Comparison of ENCODE assay signal across 28 cellular contexts in genomic region chr5:151004499-151004898, GRCh38. TPM values are rescaled to one million over a fixed set of nuclear protein-coding genes. Genes with fewer than 3 reads are reported as not detected.
A peak's percentile ranks its signal among the peaks of the same experiment; 100 is the strongest.
DNase-seq lines count a peak whose midpoint lies in the region; ATAC-seq, FAIRE-seq and TF ChIP-seq lines count a peak whose summit lies in the region.
"Had no signal": no experiment of that assay in that cellular context is flagged by ENCODE, and none has a peak within 500 bp of the region (broad histone marks: within the 10 kb centered on the region; RNA-seq: fewer than 3 reads in every experiment).

No MANE protein-coding gene starts in this region.

- no peak overlapping the region for H2AFZ ChIP-seq in K562 (ENCODE audit: low read depth, low read length)

- TF ChIP-seq POLR2A in K562 (conservative IDR thresholded peaks at IDR 0.05): no peak

- H3K4me2 ChIP-seq in K562 (ENCODE audit: insufficient read depth, low read length): no peak overlapping the region

- WGBS in K562 (ENCODE audit: insufficient coverage, low coverage, missing lambda C conversion rate): 64% methylated on average over 2 of the region's 2 CpGs
- 72 to 78% (median 75%) methylated on average over 2 of the region's 2 CpGs for WGBS in psoas muscle, 3 donors

- DNase-seq in K562 (ENCODE audit: extremely low read depth in 1 of 4, low spot score in 3 of 4): no peak
- peak; percentile 66 for DNase-seq in left lobe of liver (ENCODE audit: low spot score)
- no peak for DNase-seq in psoas muscle
- no peak for DNase-seq in upper lobe of right lung
- no peak for DNase-seq in AG08395 (ENCODE audit: low spot score)
- DNase-seq: activated CD8-positive, alpha-beta T cell treated with anti-CD3 and anti-CD28 coated beads for 36 hours; activated naive CD4-positive, alpha-beta T cell treated with anti-CD3 and anti-CD28 coated beads, Interleukin-2, amount 50 U/mL, for 16 hours; amygdala; C1 segment of cervical spinal cord; effector CD4-positive, alpha-beta T cell; GDM1; H7; MV-4-11; naive thymus-derived CD4-positive, alpha-beta T cell; NCI-H1436 treated with DMSO at 0.1 percent for 48 hours; NCI-H82; occipital lobe; stimulated activated CD4-positive, alpha-beta T cell treated with anti-CD3 and anti-CD28 coated beads, Interleukin-12 subunit alpha, Interleukin-12 subunit beta, amount 100 ng/mL, for 4 hours; stimulated activated naive CD4-positive, alpha-beta T cell treated with Interleukin-2 at 50 U/mL for 16 hours; T-helper 17 cell had no signal

- BruUV-seq in K562 (replicated peaks; lab: Mats Ljungman, UMichigan): no TSS peak

- no peak for FAIRE-seq in K562 (lab: Jason Lieb, UNC)
- FAIRE-seq: GM19239 had no signal

- H3K4me3 ChIP-seq in K562 (no peak overlapping the region), psoas muscle (no peak overlapping the region), upper lobe of right lung (no peak overlapping the region)
- H3K4me3 ChIP-seq: SK-N-MC had no signal

- no peaks in the 10 kb centered on the region for H4K20me1 ChIP-seq in K562 (replicated peaks; ENCODE audit: control insufficient read depth, insufficient read depth, low read length)

- H3K27me3 ChIP-seq in K562 (ENCODE audit: control insufficient read depth in 2 of 2, insufficient read depth in 2 of 2, low read length in 2 of 2) (0 out of 5 replicates have a peak, but pooled peaks cover 0 to 3% of the 10 kb centered on the region in 2 experiments), psoas muscle (ENCODE audit: insufficient read depth in 3 of 3, low read length in 2 of 3) (no peaks in the 10 kb centered on the region), upper lobe of right lung (no peaks in the 10 kb centered on the region)

- no peak for TF ChIP-seq EP300 in K562 (IDR thresholded peaks at IDR 0.05; ENCODE audit: low read length)

- H3K9ac ChIP-seq in K562 (ENCODE audit: insufficient read depth in 1 of 2, low read depth in 2 of 2, low read length in 2 of 2): no peak overlapping the region

- intact Hi-C loops in K562 (cut with micrococcal nuclease) (no loop called here), psoas muscle (cut with DNase I) (loop anchor here (5.0 kb wide), 2 partner anchors 113 to 158 kb away; no protein-coding TSS in a partner anchor), upper lobe of right lung (cut with DNase I) (loop anchor here (5.0 kb wide), 1 partner anchor 113 kb away; no protein-coding TSS in a partner anchor)

- POLR2A ChIA-PET in K562 (lab: Yijun Ruan, JAX): interaction anchor here (1.0 kb wide), 1 partner anchor 12 kb away, joined by 4 read pairs; no protein-coding TSS in a partner anchor

- H3K36me3 ChIP-seq in K562 (ENCODE audit: control insufficient read depth, insufficient read depth, low read length) (no peaks in the 10 kb centered on the region), psoas muscle (ENCODE audit: insufficient read depth in 1 of 2, low read depth in 1 of 2) (no peaks in the 10 kb centered on the region), upper lobe of right lung (no peaks in the 10 kb centered on the region)

- H3K79me2 ChIP-seq in K562 (ENCODE audit: control insufficient read depth, insufficient read depth, low read length): no peaks in the 10 kb centered on the region

- in situ Hi-C loops in K562 (cut with MboI): loop anchor here (5.0 kb wide), 1 partner anchor 113 kb away; no protein-coding TSS in a partner anchor

- TF ChIP-seq RAD21 in K562 (CRISPR knock-in tag; conservative IDR thresholded peaks at IDR 0.05 in 1 of 2, IDR thresholded peaks at IDR 0.05 in 1 of 2): no peak

- H3K27ac ChIP-seq in K562 (ENCODE audit: extremely low read depth, low read depth, low read length) (no peak overlapping the region), psoas muscle (peak overlapping the region; percentile 76), upper lobe of right lung (peak overlapping the region; percentile 89)
- H3K27ac ChIP-seq: epithelial cell of prostate, SK-N-MC had no signal

- CTCF ChIA-PET in K562 (lab: Yijun Ruan, JAX; ENCODE audit: low intra/inter-chr PET ratio): interaction anchor here (0.5 kb wide), 1 partner anchor 122 kb away, joined by 3 read pairs; no protein-coding TSS in a partner anchor

- ATAC-seq in K562 (no peak), left lobe of liver (peak; percentile 51), psoas muscle (no peak), upper lobe of right lung (no peak), HG02642 (IDR thresholded peaks at IDR 0.05; ENCODE audit: poor library complexity, unreplicated experiment) (no peak), GM18867 (IDR thresholded peaks at IDR 0.05; ENCODE audit: unreplicated experiment) (no peak)
- ATAC-seq: activated CD4-positive, CD25-positive, alpha-beta regulatory T cell treated with anti-CD3 and anti-CD28 coated beads, Interleukin-2, amount 50 U/mL, for 24 hours; activated CD8-positive, alpha-beta T cell treated with anti-CD3 and anti-CD28 coated beads for 36 hours; activated T-helper 17 cell treated with anti-CD3 and anti-CD28 coated beads, Interleukin-2, amount 50 U/mL, for 72 hours; naive thymus-derived CD4-positive, alpha-beta T cell; T-helper 17 cell had no signal

- H3K9me1 ChIP-seq in K562 (ENCODE audit: control insufficient read depth, insufficient read depth, low read length): no peaks in the 10 kb centered on the region

- TF ChIP-seq CTCF in K562 (IDR thresholded peaks at IDR 0.05 in 2 of 3, conservative IDR thresholded peaks at IDR 0.05 in 1 of 3; ENCODE audit: insufficient read depth in 2 of 3, low read depth in 1 of 3, low read length in 3 of 3): no peak
- TF ChIP-seq CTCF in psoas muscle (IDR thresholded peaks at IDR 0.05): no peak
- no peak for TF ChIP-seq CTCF in upper lobe of right lung (IDR thresholded peaks at IDR 0.05)

- no peaks in the 10 kb centered on the region for H3K9me3 ChIP-seq in K562 (replicated peaks; ENCODE audit: control insufficient read depth, insufficient read depth, low read depth, low read length)
- no peaks in the 10 kb centered on the region for H3K9me3 ChIP-seq in psoas muscle
- H3K9me3 ChIP-seq in upper lobe of right lung: no peaks in the 10 kb centered on the region
- H3K9me3 ChIP-seq: Caco-2 had no signal

- peaks cover 4 to 24% of the 10 kb centered on the region in 2 experiments; a peak in 4 of 5 replicates for H3K4me1 ChIP-seq in K562 (replicated peaks in 1 of 2; ENCODE audit: control insufficient read depth in 2 of 2, insufficient read depth in 2 of 2, low read length in 2 of 2)
- peaks cover 32% of the 10 kb centered on the region for H3K4me1 ChIP-seq in psoas muscle
- H3K4me1 ChIP-seq in upper lobe of right lung: peaks cover 46% of the 10 kb centered on the region

TF ChIP-seq in K562, 482 proteins besides CTCF, POLR2A, EP300 and RAD21 (continues in another document):
- TF ChIP-seq CEBPB (tag; IDR thresholded peaks at IDR 0.05) (peak; percentile 75), CEBPG (CRISPR knock-in tag; IDR thresholded peaks at IDR 0.05) (no peak), CEBPG (tag; conservative IDR thresholded peaks at IDR 0.05 in 1 of 2, IDR thresholded peaks at IDR 0.05 in 1 of 2) (peak in 1 of 2 experiments; percentile 65; a peak in 2 of 4 replicates), GATAD2A (IDR thresholded peaks at IDR 0.05) (no peak), SAP30 (IDR thresholded peaks at IDR 0.05; ENCODE audit: borderline replicate concordance, insufficient read depth, low read depth, low read length, poor library complexity, severe bottlenecking) (no peak)

RNA-seq across cellular contexts. Expression of gene GPX3, which starts 15.9 kb away (rescaled TPM):
- total RNA-seq in K562 (2011; cell fraction: chromatin; rRNA removed; ENCODE audit: low replicate concordance): 0.28 and 0.32 TPM in 2 replicates
- 0.83 TPM in 1 of 2 replicates, not detected in the other for total RNA-seq in K562 (2011; cell fraction: nucleolus; rRNA removed)
- total RNA-seq in K562 (2011; cell fraction: nucleoplasm; rRNA removed): not detected in 2 replicates
- not detected in 2 replicates for total RNA-seq in K562 (2014; rRNA removed)
- total RNA-seq in K562 (2014; rRNA removed; fragmentation: Illumina TruSeq; extraction: Trizol): not detected in 2 replicates
- total RNA-seq in K562 (2015; rRNA removed; fragmentation: Illumina TruSeq; extraction: Trizol): not detected in 2 replicates
- 0.72 and 0.86 TPM in 2 replicates for total RNA-seq in K562 (2021)
- polyA plus RNA-seq in K562 (2011; rRNA removed): 0.16 TPM in 1 of 2 replicates, not detected in the other
- 0.10 and 0.44 TPM in 2 replicates for polyA plus RNA-seq in K562 (2011; cell fraction: cytosol; rRNA removed)
- polyA plus RNA-seq in K562 (2011; cell fraction: nucleus; rRNA removed): 0.10 TPM in 1 of 2 replicates, not detected in the other
- polyA plus RNA-seq in K562 (2012): 0.87 and 2.2 TPM in 2 replicates
- polyA plus RNA-seq in K562 (2014; fragmentation: Illumina TruSeq; extraction: Trizol): 0.25 TPM in 1 of 2 replicates, not detected in the other
- not detected for polyA plus RNA-seq in K562 (2014; fragmentation: Nextera tagmentation; extraction: Ambion mirVana)
- polyA plus RNA-seq in K562 (2014; rRNA removed): not detected in 2 replicates
- polyA minus RNA-seq in K562 (2011; rRNA and poly(A)+ RNA removed): not detected in 2 replicates
- 2.3 TPM in 1 of 2 replicates, not detected in the other for polyA minus RNA-seq in K562 (2011; cell fraction: cytosol; rRNA and poly(A)+ RNA removed)
- polyA minus RNA-seq in K562 (2011; cell fraction: nucleus; rRNA and poly(A)+ RNA removed): not detected in 2 replicates
- 199 TPM for total RNA-seq in left lobe of liver
- total RNA-seq in psoas muscle: 100 to 1,000 TPM; 447 to 852 (median 690) TPM
- polyA plus RNA-seq in psoas muscle: 100 to 1,000 TPM; 551 to 766 (median 552) TPM
- 1,259 TPM for total RNA-seq in upper lobe of right lung
- total RNA-seq: activated CD8-positive, alpha-beta T cell treated with anti-CD3 and anti-CD28 coated beads for 36 hours; activated T-helper 17 cell treated with anti-CD3 and anti-CD28 coated beads, Interleukin-2, amount 50 U/mL, for 72 hours had no signal

Comparison
In these comparisons a context has a peak if more than half of its experiments do, and no peak if none do; other contexts are left out.
1. RNA of gene GPX3, which starts 15.9 kb away (total RNA-seq): 1,259 TPM in upper lobe of right lung (single experiment), 447 to 852 TPM in psoas muscle and 199 TPM in left lobe of liver (single experiment); 0.28 to 0.86 TPM in K562; every median in the first group is over 100 times any median in the second.